ENCODE assay signal across 1 cellular context in genomic region chr19:13774217-13775191, GRCh38.
A peak's percentile ranks its signal among the peaks of the same experiment; 100 is the strongest.
TF ChIP-seq lines count a peak whose summit lies in the region.

TSS of gene C19orf53 (plus strand) at chr19:13774456. CDS start at chr19:13774478, 22 bp downstream.

TF ChIP-seq in K562, 482 proteins besides CTCF, POLR2A, EP300 and RAD21 (continued from another document and continues in another):
- TF ChIP-seq PYGO2 (tag; IDR thresholded peaks at IDR 0.05) (no peak), TRIM28 (IDR thresholded peaks at IDR 0.05) (0 out of 2 replicates have a peak, but pooled peaks have one; percentile 18), PCBP2 (IDR thresholded peaks at IDR 0.05; ENCODE audit: low read depth, low read length, poor library complexity, severe bottlenecking) (no peak), BRCA1 (IDR thresholded peaks at IDR 0.05) (no peak), BRCA1 (CRISPR knock-in tag; IDR thresholded peaks at IDR 0.05) (no peak), POLR3A (IDR thresholded peaks at IDR 0.05; ENCODE audit: borderline replicate concordance, extremely low read depth, insufficient read depth, insufficient read length) (no peak), RBBP5 (IDR thresholded peaks at IDR 0.05; ENCODE audit: borderline replicate concordance, insufficient read depth, low read length, poor library complexity, severe bottlenecking) (peak; percentile 84), ZNF644 (tag; IDR thresholded peaks at IDR 0.05; ENCODE audit: low read depth) (no peak; the same call in 1 of the 2 replicates), ZC3H8 (IDR thresholded peaks at IDR 0.05) (no peak), ESRRB (CRISPR knock-in tag; IDR thresholded peaks at IDR 0.05; ENCODE audit: borderline replicate concordance) (no peak), TBL1XR1 (IDR thresholded peaks at IDR 0.05; ENCODE audit: low read length in 2 of 2) (peak in 1 of 2 experiments; percentile 83; a peak in 2 of 4 replicates), DPF2 (IDR thresholded peaks at IDR 0.05) (peak; percentile 74), GABPB1 (CRISPR knock-in tag; IDR thresholded peaks at IDR 0.05) (peak; percentile 97), ZNF282 (CRISPR knock-in tag; IDR thresholded peaks at IDR 0.05) (no peak), CBFA2T3 (IDR thresholded peaks at IDR 0.05) (peak; percentile 30; the same call in 1 of the 2 replicates), CEBPZ (IDR thresholded peaks at IDR 0.05; ENCODE audit: borderline replicate concordance, low read depth, low read length) (no peak), PHF20 (IDR thresholded peaks at IDR 0.05; ENCODE audit: partially characterized antibody) (peak; percentile 71), MLX (CRISPR knock-in tag; conservative IDR thresholded peaks at IDR 0.05) (no peak), ZNF224 (CRISPR knock-in tag; IDR thresholded peaks at IDR 0.05) (no peak), ZBTB1 (CRISPR knock-in tag; IDR thresholded peaks at IDR 0.05; ENCODE audit: borderline replicate concordance, low read depth) (peak; percentile 21; the same call in 1 of the 2 replicates), RBFOX2 (IDR thresholded peaks at IDR 0.05; ENCODE audit: low read depth, low read length) (peak; percentile 96), E2F8 (IDR thresholded peaks at IDR 0.05; ENCODE audit: low read depth, partially characterized antibody) (peak; percentile 100), ZMIZ1 (IDR thresholded peaks at IDR 0.05; ENCODE audit: low read depth in 2 of 2, low read length in 2 of 2) (peak in 1 of 2 experiments; percentile 52; a peak in 1 of 4 replicates), ZNF609 (CRISPR knock-in tag; IDR thresholded peaks at IDR 0.05; ENCODE audit: borderline replicate concordance) (no peak), POLR2B (IDR thresholded peaks at IDR 0.05; ENCODE audit: low read depth, partially characterized antibody) (peak; percentile 96), FOXP4 (CRISPR knock-in tag; IDR thresholded peaks at IDR 0.05; ENCODE audit: borderline replicate concordance) (no peak), TFAP4 (CRISPR knock-in tag; IDR thresholded peaks at IDR 0.05; ENCODE audit: borderline replicate concordance) (peak; percentile 84), GATAD2A (IDR thresholded peaks at IDR 0.05) (no peak), JUN (IDR thresholded peaks at IDR 0.05; ENCODE audit: borderline replicate concordance, low read depth, low read length) (peak; percentile 77; the same call in 1 of the 2 replicates), JUN (CRISPR knock-in tag; IDR thresholded peaks at IDR 0.05; ENCODE audit: borderline replicate concordance) (no peak), SAFB2 (IDR thresholded peaks at IDR 0.05; ENCODE audit: borderline replicate concordance, low read depth, low read length, severe bottlenecking) (no peak), POLR2H (tag; IDR thresholded peaks at IDR 0.05; ENCODE audit: low read depth) (peak; percentile 80), RBM22 (IDR thresholded peaks at IDR 0.05; ENCODE audit: low read depth, low read length, poor library complexity, severe bottlenecking) (peak; percentile 57), ZHX1 (conservative IDR thresholded peaks at IDR 0.05; ENCODE audit: low read length) (no peak; the same call in 1 of the 2 replicates), ZNF124 (CRISPR knock-in tag; IDR thresholded peaks at IDR 0.05) (no peak), HDAC8 (tag; IDR thresholded peaks at IDR 0.05) (no peak)
